ENCODE assay signal across 25 cellular contexts in genomic region chr2:201366166-201366565, GRCh38. TPM values are rescaled to one million over a fixed set of nuclear protein-coding genes. Genes with fewer than 3 reads are reported as not detected.
A peak's percentile ranks its signal among the peaks of the same experiment; 100 is the strongest.
DNase-seq lines count a peak whose midpoint lies in the region; ATAC-seq, FAIRE-seq and TF ChIP-seq lines count a peak whose summit lies in the region.
"Had no signal": no experiment of that assay in that cellular context is flagged by ENCODE, and none has a peak within 500 bp of the region (broad histone marks: within the 10 kb centered on the region; RNA-seq: fewer than 3 reads in every experiment).

No MANE protein-coding gene starts in this region.

- TF ChIP-seq CTCF in astrocyte of the spinal cord (IDR thresholded peaks at IDR 0.05; ENCODE audit: low read depth, low read length), result no peak
- TF ChIP-seq CTCF in fibroblast of villous mesenchyme (IDR thresholded peaks at IDR 0.05; ENCODE audit: insufficient read depth, low read depth, low read length), result no peak

- FAIRE-seq in GM12891 (lab: Jason Lieb, UNC), result no peak
- FAIRE-seq: GM12892, H1, HTR-8/SVneo had no signal

- ATAC-seq in HG02571 (IDR thresholded peaks at IDR 0.05; ENCODE audit: unreplicated experiment), result no peak
- ATAC-seq: HCT116, PC-3 had no signal

- DNase-seq in LHCN-M2 (ENCODE audit: low read depth) (peak; percentile 71), astrocyte of the spinal cord (ENCODE audit: low read depth, low spot score) (peak; percentile 7), fibroblast of villous mesenchyme (ENCODE audit: low read depth) (peak; percentile 10), GM12891 (ENCODE audit: insufficient read length, low spot score) (no peak), SHP77 (lab: John Stamatoyannopoulos, UW) (no peak), hepatic stellate cell (ENCODE audit: low spot score) (no peak)
- DNase-seq: C1 segment of cervical spinal cord; CD4-positive, alpha-beta memory T cell; COR-L47; EL; GDM1; KBM-7; MM.1S; NCI-H2029 treated with DMSO at 0.1 percent for 48 hours; NCI-H446 treated with DMSO at 0.1 percent for 48 hours; NCI-H526; NCI-H82; NK-92 treated with Interleukin-12 subunit alpha and Interleukin-12 subunit beta, amount 100 ng/mL, for 24 hours; PC-3; Right ventricle myocardium superior had no signal

- in situ Hi-C loops in astrocyte of the spinal cord (cut with HindIII; ENCODE audit: low sequenced_read_pairs), result no loop called here

- no peak for TF ChIP-seq POLR2A in GM12891 (IDR thresholded peaks at IDR 0.05; ENCODE audit: low read depth, low read length)

- H3K4me3 ChIP-seq in astrocyte of the spinal cord (ENCODE audit: low read depth, low read length) (no peak overlapping the region), fibroblast of villous mesenchyme (ENCODE audit: low read depth, low read length) (no peak overlapping the region)

TF ChIP-seq in GM12891, 5 proteins besides CTCF, POLR2A, EP300 and RAD21:
- TF ChIP-seq TAF1 (IDR thresholded peaks at IDR 0.05; ENCODE audit: low read depth, low read length) (no peak), PAX5 (IDR thresholded peaks at IDR 0.05; ENCODE audit: insufficient read depth, low read length, severe bottlenecking) (no peak), POLR2AphosphoS5 (IDR thresholded peaks at IDR 0.05; ENCODE audit: low read depth, low read length) (no peak), POU2F2 (IDR thresholded peaks at IDR 0.05; ENCODE audit: low read depth, low read length) (no peak), SPI1 (IDR thresholded peaks at IDR 0.05; ENCODE audit: low read depth, low read length) (no peak)
TF ChIP-seq in GM12891: peak in this region for 0.

RNA-seq across cellular contexts. Expression of gene FLACC1, which starts 9.0 kb away (rescaled TPM):
- total RNA-seq in LHCN-M2 (2014; rRNA removed) (1.3 and 3.7 TPM in 2 replicates), fibroblast of villous mesenchyme (0.64 and 1.3 TPM in 2 replicates)
- polyA plus RNA-seq in LHCN-M2 (2012), result 0.11 TPM
- polyA plus RNA-seq in GM12891 (2012; ENCODE audit: low read depth, missing spikeins), result 0.09 TPM
- polyA plus RNA-seq: H1 had no signal

Comparison
In these comparisons a context has a peak if more than half of its experiments do, and no peak if none do; other contexts are left out.
1. DNase-seq: peak in LHCN-M2 (single experiment), astrocyte of the spinal cord (single experiment) and fibroblast of villous mesenchyme (single experiment); none in GM12891 (single experiment), SHP77 (0 of 2) and hepatic stellate cell (single experiment).